Comparison of ENCODE assay signal across 18 cellular contexts in genomic region chr7:71659622-71660021, GRCh38.
DNase-seq lines count a peak whose midpoint lies in the region; ATAC-seq lines count a peak whose summit lies in the region.
"Had no signal": no experiment of that assay in that cellular context is flagged by ENCODE, and none has a peak within 500 bp of the region (broad histone marks: within the 10 kb centered on the region; RNA-seq: fewer than 3 reads in every experiment).

No MANE protein-coding gene starts in this region.

- DNase-seq in Right ventricle myocardium superior (peak; percentile 62), cardiac septum (ENCODE audit: low spot score) (no peak), left cardiac atrium (no peak), mesenteric fat pad (ENCODE audit: low spot score) (peak; percentile 18), amygdala (lab: John Stamatoyannopoulos, UW) (no peak)
- DNase-seq in activated CD8-positive, alpha-beta memory T cell treated with anti-CD3 and anti-CD28 coated beads, Interleukin-2, amount 50 U/mL, for 48 hours: no peak
- DNase-seq: 8988T; ACHN; AML-193; BE2C; CD4-positive, alpha-beta T cell; CD8-positive, alpha-beta memory T cell; DMS 273 treated with DMSO at 0.1 percent for 48 hours; DMS79 treated with DMSO at 0.1 percent for 48 hours; GF-D8; HFFc6 had no signal

- ATAC-seq in Right ventricle myocardium superior (ENCODE audit: poor library complexity) (peak; percentile 74), left cardiac atrium (peak; percentile 27 to 63)
- ATAC-seq: A549, GM23338 had no signal

- intact Hi-C loops in Right ventricle myocardium superior (cut with DNase I): no loop called here
- intact Hi-C loops in cardiac septum (cut with DNase I): loop anchor here (10.0 kb wide), 1 partner anchor 65 kb away; no protein-coding TSS in a partner anchor
- intact Hi-C loops in left cardiac atrium (cut with DNase I): no loop called here

Comparison
In these comparisons a context has a peak if more than half of its experiments do, and no peak if none do; other contexts are left out.
1. DNase-seq: peak in Right ventricle myocardium superior (single experiment) and mesenteric fat pad (single experiment); none in cardiac septum (single experiment), left cardiac atrium (single experiment), amygdala (0 of 56) and activated CD8-positive, alpha-beta memory T cell treated with anti-CD3 and anti-CD28 coated beads, Interleukin-2, amount 50 U/mL, for 48 hours (single experiment).